Comparison of ENCODE assay signal across 8 cellular contexts in genomic region chr13:41463823-41464602, GRCh38. TPM values are rescaled to one million over a fixed set of nuclear protein-coding genes. Genes with fewer than 3 reads are reported as not detected.
DNase-seq lines count a peak whose midpoint lies in the region; ATAC-seq lines count a peak whose summit lies in the region.

No MANE protein-coding gene starts in this region.

- intact Hi-C loops in sciatic nerve (cut with DNase I) = no loop called here

- peak; percentile 48 for ATAC-seq in GM19023 (IDR thresholded peaks at IDR 0.05; ENCODE audit: unreplicated experiment)
- ATAC-seq in HG03175 (IDR thresholded peaks at IDR 0.05; ENCODE audit: unreplicated experiment) = peak; percentile 58
- peak; percentile 5 for ATAC-seq in sciatic nerve

- peak; percentile 66 to 72 for DNase-seq in activated T-cell treated with anti-CD3 and anti-CD28 coated beads, Interleukin-2, amount 50 U/mL, for 48 hours
- no peak for DNase-seq in sciatic nerve (ENCODE audit: low spot score)
- no peak for DNase-seq in HuH-7 (ENCODE audit: low spot score)
- DNase-seq in dermis blood vessel endothelial cell = no peak
- DNase-seq in NCI-H1105 (lab: John Stamatoyannopoulos, UW) = no peak
- DNase-seq in SHP77 treated with DMSO at 0.1 percent for 48 hours (lab: John Stamatoyannopoulos, UW) = no peak

RNA-seq across cellular contexts. Expression of gene RGCC, which starts 6.7 kb away (rescaled TPM):
- 138 TPM for total RNA-seq in sciatic nerve
- total RNA-seq in dermis blood vessel endothelial cell = 79.7 and 174 TPM in 2 replicates

Comparison
In these comparisons a context has a peak if more than half of its experiments do, and no peak if none do; other contexts are left out.
1. ATAC-seq: peak in every context shown above with its lines; median percentile 58 in HG03175; 48 in GM19023; 5 in sciatic nerve.
2. DNase-seq: peak in activated T-cell treated with anti-CD3 and anti-CD28 coated beads, Interleukin-2, amount 50 U/mL, for 48 hours (2 of 2); none in sciatic nerve (single experiment), HuH-7 (single experiment), dermis blood vessel endothelial cell (single experiment), NCI-H1105 (single experiment) and SHP77 treated with DMSO at 0.1 percent for 48 hours (single experiment).